In genomic region chr1:43799656-43800629, GRCh38 we compare ENCODE assay signal across 16 cellular contexts.
DNase-seq lines count a peak whose midpoint lies in the region; ATAC-seq, FAIRE-seq and TF ChIP-seq lines count a peak whose summit lies in the region.
"Had no signal": no experiment of that assay in that cellular context is flagged by ENCODE, and none has a peak within 500 bp of the region (broad histone marks: within the 10 kb centered on the region; RNA-seq: fewer than 3 reads in every experiment).

No MANE protein-coding gene starts in this region.

- H4K8ac ChIP-seq in IMR-90 (ENCODE audit: low read depth in 2 of 2, low read length in 2 of 2) = peak overlapping the region in 1 of 2 experiments; percentile 1; a peak in 1 of 4 replicates

- H3K18ac ChIP-seq in IMR-90 (ENCODE audit: low read depth, low read length) = no peak overlapping the region

- no peak overlapping the region for H2AFZ ChIP-seq in IMR-90 (replicated peaks; ENCODE audit: low read length, poor library complexity)
- H2AFZ ChIP-seq in neural progenitor cell (replicated peaks) = no peak overlapping the region
- no peak overlapping the region for H2AFZ ChIP-seq in MM.1S (ENCODE audit: low read length)

- 0 out of 2 replicates have a peak overlapping the region, but pooled peaks have one; percentile 3 for H2BK20ac ChIP-seq in IMR-90 (ENCODE audit: low read depth, low read length)

- POLR2A ChIA-PET in IMR-90 (lab: Charles Lee; ENCODE audit: unreplicated experiment) = no interaction called here

- H3K79me1 ChIP-seq in IMR-90 (ENCODE audit: low read depth in 1 of 2, low read length in 2 of 2) = peaks cover 14 to 46% of the 10 kb centered on the region in 2 experiments; a peak in 3 of 4 replicates

- H3K4me3 ChIP-seq in IMR-90 (ENCODE audit: insufficient read depth, low read depth, low read length) (no peak overlapping the region), cardiac fibroblast (replicated peaks in 1 of 2; ENCODE audit: low read depth in 2 of 2, low read length in 2 of 2) (no peak overlapping the region), neural progenitor cell (no peak overlapping the region), MM.1S (ENCODE audit: low read length) (no peak overlapping the region)
- H3K4me3 ChIP-seq: heart left ventricle had no signal

- in situ Hi-C loops in IMR-90 (cut with MboI; ENCODE audit: low sequenced_read_pairs) = no loop called here

- no peak overlapping the region for H2BK120ac ChIP-seq in IMR-90 (ENCODE audit: low read depth, low read length)

- no TSS peak for BruUV-seq in IMR-90 (replicated peaks; lab: Mats Ljungman, UMichigan)

- no peaks in the 10 kb centered on the region for H3K36me3 ChIP-seq in IMR-90 (ENCODE audit: control insufficient read depth, insufficient read depth, low read length)
- H3K36me3 ChIP-seq in neural progenitor cell = no peaks in the 10 kb centered on the region
- no peaks in the 10 kb centered on the region for H3K36me3 ChIP-seq in MM.1S (replicated peaks; ENCODE audit: insufficient read depth, low read length)

- H3K27ac Mint-ChIP-seq in neural progenitor cell = no peak overlapping the region
- H3K27ac Mint-ChIP-seq: memory B cell had no signal

- H3K14ac ChIP-seq in IMR-90 (replicated peaks; ENCODE audit: low read depth, low read length) = peak overlapping the region; percentile 38; the same call in 1 of the 2 replicates

- H3K27ac ChIP-seq in IMR-90 (ENCODE audit: insufficient read depth, low read length) (peak overlapping the region; percentile 9; the same call in 1 of the 2 replicates), neural progenitor cell (no peak overlapping the region), MM.1S (ENCODE audit: low read length) (no peak overlapping the region)
- H3K27ac ChIP-seq: heart left ventricle had no signal

- no peaks in the 10 kb centered on the region for H3K9me3 Mint-ChIP-seq in neural progenitor cell
- H3K9me3 Mint-ChIP-seq: memory B cell had no signal

- no peaks in the 10 kb centered on the region for H3K27me3 ChIP-seq in IMR-90 (ENCODE audit: control insufficient read depth, insufficient read depth, low read length)
- H3K27me3 ChIP-seq in neural progenitor cell = no peaks in the 10 kb centered on the region
- no peaks in the 10 kb centered on the region for H3K27me3 ChIP-seq in MM.1S (replicated peaks; ENCODE audit: insufficient read depth, low read length)
- H3K27me3 ChIP-seq: heart left ventricle had no signal

- no peak for TF ChIP-seq RAD21 in IMR-90 (IDR thresholded peaks at IDR 0.05; ENCODE audit: low read length)

- H3K27me3 Mint-ChIP-seq in neural progenitor cell (ENCODE audit: insufficient read depth, low read depth) = no peaks in the 10 kb centered on the region
- H3K27me3 Mint-ChIP-seq: memory B cell had no signal

- peak; percentile 34 for DNase-seq in D721Med (ENCODE audit: insufficient read length, low spot score)
- peak; percentile 95 for DNase-seq in IMR-90
- DNase-seq in cardiac fibroblast (ENCODE audit: low read depth in 2 of 2) = peak; percentile 30 to 40
- DNase-seq in neural progenitor cell (ENCODE audit: low spot score) = peak; percentile 42
- DNase-seq in MM.1S = no peak
- DNase-seq: activated T-cell treated with anti-CD3 and anti-CD28 coated beads, Interleukin-2, amount 50 U/mL, for 1 hour; DMS79 treated with DMSO at 0.1 percent for 48 hours; heart left ventricle; NCI-H187 treated with DMSO at 0.1 percent for 48 hours; PC-3; T-helper 9 cell had no signal

- H2AK9ac ChIP-seq in IMR-90 (replicated peaks; ENCODE audit: low read depth, low read length, poor library complexity) = peak overlapping the region; percentile 25

- peaks cover 8% of the 10 kb centered on the region; the same call in 1 of the 2 replicates for H4K20me1 ChIP-seq in IMR-90 (ENCODE audit: insufficient read depth, low read length)
- no peaks in the 10 kb centered on the region for H4K20me1 ChIP-seq in neural progenitor cell (ENCODE audit: low read depth)
- H4K20me1 ChIP-seq in MM.1S (ENCODE audit: insufficient read depth, low read length) = no peaks in the 10 kb centered on the region

- H3K4me1 Mint-ChIP-seq in neural progenitor cell = peaks cover 4% of the 10 kb centered on the region
- H3K4me1 Mint-ChIP-seq: memory B cell had no signal

- FAIRE-seq in D721Med (lab: Jason Lieb, UNC) = peak; percentile 44
- FAIRE-seq: colon had no signal

- H2AK5ac ChIP-seq in IMR-90 (ENCODE audit: low read depth, low read length) = peak overlapping the region; percentile 5; the same call in 1 of the 2 replicates

- H3K9me2 ChIP-seq in MM.1S (replicated peaks; ENCODE audit: insufficient read depth, low read length) = no peaks in the 10 kb centered on the region

- no peak overlapping the region for H4K91ac ChIP-seq in IMR-90 (ENCODE audit: insufficient read depth, low read depth, low read length)

- no peak for TF ChIP-seq POLR2A in IMR-90 (IDR thresholded peaks at IDR 0.05; ENCODE audit: low read depth, low read length)

- H3K23ac ChIP-seq in IMR-90 (ENCODE audit: low read depth, low read length) = peak overlapping the region; percentile 49; the same call in 1 of the 2 replicates

- H3F3A ChIP-seq in neural progenitor cell (ENCODE audit: low read depth) = no peaks in the 10 kb centered on the region
- no peaks in the 10 kb centered on the region for H3F3A ChIP-seq in MM.1S (ENCODE audit: insufficient read depth, low read length)

- H3K4ac ChIP-seq in IMR-90 (ENCODE audit: low read depth, low read length) = peak overlapping the region; percentile 18

- CTCF ChIA-PET in IMR-90 (lab: Yijun Ruan, JAX) = interaction anchor here (1.2 to 1.6 kb wide), 2 partner anchors 9 to 16 kb away, joined by 3 to 5 read pairs; no protein-coding TSS in a partner anchor

- H3K4me3 Mint-ChIP-seq in neural progenitor cell = no peak overlapping the region
- H3K4me3 Mint-ChIP-seq: memory B cell had no signal

- ATAC-seq in IMR-90 (ENCODE audit: low read depth) (peak; percentile 93), HG03097 (IDR thresholded peaks at IDR 0.05; ENCODE audit: low FRiP score, unreplicated experiment) (no peak), GM19463 (IDR thresholded peaks at IDR 0.05; ENCODE audit: unreplicated experiment) (no peak), GM21423 (IDR thresholded peaks at IDR 0.05; ENCODE audit: unreplicated experiment) (no peak)
- ATAC-seq: heart left ventricle, PC-3 had no signal

- H3K4me1 ChIP-seq in IMR-90 (ENCODE audit: control insufficient read depth, insufficient read depth, low read length) (peaks cover 10% of the 10 kb centered on the region), neural progenitor cell (no peaks in the 10 kb centered on the region), MM.1S (ENCODE audit: low read length) (no peaks in the 10 kb centered on the region)

- H3K9me1 ChIP-seq in IMR-90 (ENCODE audit: insufficient read depth, low read length) = peaks cover 14% of the 10 kb centered on the region

- H3K79me2 ChIP-seq in neural progenitor cell (ENCODE audit: low read depth) (no peaks in the 10 kb centered on the region), MM.1S (ENCODE audit: low read length) (no peaks in the 10 kb centered on the region)

- H3K56ac ChIP-seq in IMR-90 (ENCODE audit: extremely low read depth, insufficient read depth, low read length) = no peak overlapping the region

- H3K4me2 ChIP-seq in IMR-90 (ENCODE audit: low read depth, low read length) (no peak overlapping the region; the same call in 1 of the 2 replicates), neural progenitor cell (no peak overlapping the region), MM.1S (ENCODE audit: low read depth, low read length) (no peak overlapping the region)

- H2BK15ac ChIP-seq in IMR-90 (ENCODE audit: low read depth, low read length) = no peak overlapping the region

- H2BK5ac ChIP-seq in IMR-90 (ENCODE audit: low read depth, low read length, poor library complexity, severe bottlenecking) = no peak overlapping the region

- TF ChIP-seq CTCF in D721Med (IDR thresholded peaks at IDR 0.05; ENCODE audit: insufficient read depth, missing control alignments) (no peak), IMR-90 (conservative IDR thresholded peaks at IDR 0.05; ENCODE audit: low read depth, low read length) (no peak), cardiac fibroblast (IDR thresholded peaks at IDR 0.05; ENCODE audit: low read depth, low read length) (no peak), neural progenitor cell (IDR thresholded peaks at IDR 0.05) (no peak), MM.1S (IDR thresholded peaks at IDR 0.05; ENCODE audit: low read length) (no peak)

- intact Hi-C loops in IMR-90 (cut with micrococcal nuclease) = no loop called here

- H3K9ac ChIP-seq in IMR-90 (ENCODE audit: low read depth, low read length) (no peak overlapping the region), neural progenitor cell (no peak overlapping the region), MM.1S (ENCODE audit: low read length) (no peak overlapping the region)

- dilution Hi-C loops in IMR-90 (cut with HindIII; ENCODE audit: low sequenced_read_pairs, unreplicated experiment) = no loop called here

- WGBS in IMR-90 (ENCODE audit: extremely low coverage in 2 of 2, insufficient read length in 1 of 2), 2 experiments = no CpG with 5 or more reads among the region's 4 CpGs

- peaks cover 11% of the 10 kb centered on the region for H3K36me3 Mint-ChIP-seq in neural progenitor cell

- H3K9me3 ChIP-seq in IMR-90 (ENCODE audit: control insufficient read depth, insufficient read depth, low read length) = no peaks in the 10 kb centered on the region
- no peaks in the 10 kb centered on the region for H3K9me3 ChIP-seq in neural progenitor cell (ENCODE audit: low read depth)
- no peaks in the 10 kb centered on the region for H3K9me3 ChIP-seq in MM.1S (replicated peaks; ENCODE audit: insufficient read depth, low read length)
- H3K9me3 ChIP-seq: heart left ventricle had no signal

- H4K5ac ChIP-seq in IMR-90 (ENCODE audit: low read depth, low read length) = no peak overlapping the region; the same call in 1 of the 2 replicates

TF ChIP-seq in IMR-90, 13 proteins besides CTCF, POLR2A, EP300 and RAD21:
- TF ChIP-seq CEBPB (IDR thresholded peaks at IDR 0.05; ENCODE audit: low read depth, low read length) (peak; percentile 37), FOS (IDR thresholded peaks at IDR 0.05; ENCODE audit: low read depth, low read length) (peak; percentile 35; the same call in 1 of the 2 replicates), BHLHE40 (IDR thresholded peaks at IDR 0.05; ENCODE audit: low read depth, low read length) (0 out of 2 replicates have a peak, but pooled peaks have one; percentile 20), USF2 (IDR thresholded peaks at IDR 0.05; ENCODE audit: low read depth, low read length) (no peak)
